Comparison of ENCODE assay signal across 3 cellular contexts in genomic region chr21:29821230-29821629, GRCh38.
"Had no signal": no experiment of that assay in that cellular context is flagged by ENCODE, and none has a peak within 500 bp of the region (broad histone marks: within the 10 kb centered on the region; RNA-seq: fewer than 3 reads in every experiment).

No MANE protein-coding gene starts in this region.

- DNase-seq: GDM1, GF-D8 had no signal

- H3K4me3 ChIP-seq: GM12878 had no signal
